ENCODE assay signal across 15 cellular contexts in the genomic region with DNA sequence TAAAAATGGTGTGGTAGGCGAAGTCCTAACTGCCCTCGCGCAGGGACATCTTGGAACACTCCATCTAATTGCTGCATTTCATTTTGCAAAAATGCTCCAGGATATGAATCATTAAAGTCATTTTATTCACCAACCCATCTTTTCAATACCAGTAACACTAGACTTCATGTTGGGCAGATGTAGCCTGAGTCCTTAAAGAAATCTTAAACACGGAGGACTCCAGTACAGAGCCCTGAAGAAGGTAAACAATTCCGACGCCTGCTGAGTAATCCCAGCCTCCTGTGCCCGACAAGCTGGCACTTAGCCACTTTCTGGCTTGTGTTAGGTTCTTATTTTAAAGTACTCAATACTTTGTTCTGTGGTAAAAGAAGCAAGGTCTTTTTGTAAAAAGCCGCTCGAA. TPM values are rescaled to one million over a fixed set of nuclear protein-coding genes. Genes with fewer than 3 reads are reported as not detected.
DNase-seq lines count a peak whose midpoint lies in the region; ATAC-seq and TF ChIP-seq lines count a peak whose summit lies in the region.
"Had no signal": no experiment of that assay in that cellular context is flagged by ENCODE, and none has a peak within 500 bp of the region (broad histone marks: within the 10 kb centered on the region; RNA-seq: fewer than 3 reads in every experiment).

No MANE protein-coding gene starts in this region.

- no peaks in the 10 kb centered on the region for H3K9me3 ChIP-seq in gastroesophageal sphincter
- no peaks in the 10 kb centered on the region for H3K9me3 ChIP-seq in testis
- H3K9me3 ChIP-seq: Caco-2, mucosa of descending colon had no signal

- CTCF ChIA-PET in RWPE1 (lab: Yijun Ruan, JAX) = no interaction called here

- TF ChIP-seq POLR2A in gastroesophageal sphincter (IDR thresholded peaks at IDR 0.05) = no peak
- TF ChIP-seq POLR2A in testis (IDR thresholded peaks at IDR 0.05) = no peak

- H3K4me3 ChIP-seq in gastroesophageal sphincter (peak overlapping the region in 1 of 2 donors; percentile 12), testis (no peak overlapping the region)
- H3K4me3 ChIP-seq: mucosa of descending colon had no signal

- intact Hi-C loops in testis (cut with DNase I; ENCODE audit: low total_unique reads) = no loop called here

- TF ChIP-seq EP300 in gastroesophageal sphincter (IDR thresholded peaks at IDR 0.05) = no peak

- WGBS in gastroesophageal sphincter (ENCODE audit: low coverage in 1 of 2), 2 donors = 39% methylated on average over 9 of the region's 9 CpGs
- WGBS in testis, 2 donors = 54 to 61% methylated on average over 9 of the region's 9 CpGs

- H3K27me3 ChIP-seq in gastroesophageal sphincter (no peaks in the 10 kb centered on the region), testis (no peaks in the 10 kb centered on the region)

- no peaks in the 10 kb centered on the region for H3K36me3 ChIP-seq in gastroesophageal sphincter
- no peaks in the 10 kb centered on the region for H3K36me3 ChIP-seq in testis (ENCODE audit: low read depth, missing control alignments)

- no peak for TF ChIP-seq CTCF in gastroesophageal sphincter (IDR thresholded peaks at IDR 0.05)
- no peak for TF ChIP-seq CTCF in testis (IDR thresholded peaks at IDR 0.05)
- TF ChIP-seq CTCF in RWPE1 (conservative IDR thresholded peaks at IDR 0.05; ENCODE audit: low read depth) = no peak

- peak; percentile 35 for DNase-seq in H4 (ENCODE audit: low spot score)
- peak; percentile 35 for DNase-seq in testis
- no peak for DNase-seq in COLO829 (ENCODE audit: low spot score)
- DNase-seq in RWPE1 (ENCODE audit: low spot score) = no peak
- DNase-seq in OCI-M1 (lab: John Stamatoyannopoulos, UW) = no peak
- DNase-seq: activated CD8-positive, alpha-beta T cell treated with anti-CD3 and anti-CD28 coated beads for 36 hours; activated effector memory CD4-positive, alpha-beta T cell treated with anti-CD3 and anti-CD28 coated beads, Interleukin-2, amount 50 U/mL, for 16 hours; Caco-2; mucosa of descending colon; MV-4-11; NCI-H446 treated with DMSO at 0.1 percent for 48 hours; retina had no signal

- H3K4me1 ChIP-seq in gastroesophageal sphincter (peaks cover 0 to 21% (median 0%) of the 10 kb centered on the region in 3 donors), testis (peaks cover 20% of the 10 kb centered on the region)
- H3K4me1 ChIP-seq: Caco-2 had no signal

- H3K27ac ChIP-seq in gastroesophageal sphincter (peak overlapping the region; percentile 5 to 58 (median 30)), testis (peak overlapping the region; percentile 9 to 26), RWPE1 (no peak overlapping the region)

- ATAC-seq in SK-N-SH treated with all-trans-retinoic acid at 6 μM for 48 hours (peak; percentile 83), gastroesophageal sphincter (peak; percentile 67)
- ATAC-seq: activated CD8-positive, alpha-beta T cell treated with anti-CD3 and anti-CD28 coated beads for 36 hours; mucosa of descending colon; Panc1 had no signal

- POLR2A ChIA-PET in RWPE1 (lab: Yijun Ruan, JAX; ENCODE audit: low non-redundant PET) = interaction anchor here (0.6 kb wide), 1 partner anchor 14 kb away, joined by 3 read pairs; no protein-coding TSS in a partner anchor

TF ChIP-seq in SK-N-SH treated with all-trans-retinoic acid at 6 μM for 48 hours, 23 proteins besides CTCF, POLR2A, EP300 and RAD21:
- no peak for TF ChIP-seq TCF4 (CRISPR knock-in tag; IDR thresholded peaks at IDR 0.05; ENCODE audit: borderline replicate concordance)
- TF ChIP-seq, protein P1, sequence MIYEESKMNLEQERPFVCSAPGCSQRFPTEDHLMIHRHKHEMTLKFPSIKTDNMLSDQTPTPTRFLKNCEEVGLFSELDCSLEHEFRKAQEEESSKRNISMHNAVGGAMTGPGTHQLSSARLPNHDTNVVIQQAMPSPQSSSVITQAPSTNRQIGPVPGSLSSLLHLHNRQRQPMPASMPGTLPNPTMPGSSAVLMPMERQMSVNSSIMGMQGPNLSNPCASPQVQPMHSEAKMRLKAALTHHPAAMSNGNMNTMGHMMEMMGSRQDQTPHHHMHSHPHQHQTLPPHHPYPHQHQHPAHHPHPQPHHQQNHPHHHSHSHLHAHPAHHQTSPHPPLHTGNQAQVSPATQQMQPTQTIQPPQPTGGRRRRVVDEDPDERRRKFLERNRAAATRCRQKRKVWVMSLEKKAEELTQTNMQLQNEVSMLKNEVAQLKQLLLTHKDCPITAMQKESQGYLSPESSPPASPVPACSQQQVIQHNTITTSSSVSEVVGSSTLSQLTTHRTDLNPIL (CRISPR knock-in tag; IDR thresholded peaks at IDR 0.05; ENCODE audit: low read depth) = no peak
- TF ChIP-seq RARB (CRISPR knock-in tag; IDR thresholded peaks at IDR 0.05) = no peak
- no peak for TF ChIP-seq ZFP3 (CRISPR knock-in tag; IDR thresholded peaks at IDR 0.05)
- no peak for TF ChIP-seq ZNF70 (CRISPR knock-in tag; IDR thresholded peaks at IDR 0.05)
- TF ChIP-seq, protein P2, sequence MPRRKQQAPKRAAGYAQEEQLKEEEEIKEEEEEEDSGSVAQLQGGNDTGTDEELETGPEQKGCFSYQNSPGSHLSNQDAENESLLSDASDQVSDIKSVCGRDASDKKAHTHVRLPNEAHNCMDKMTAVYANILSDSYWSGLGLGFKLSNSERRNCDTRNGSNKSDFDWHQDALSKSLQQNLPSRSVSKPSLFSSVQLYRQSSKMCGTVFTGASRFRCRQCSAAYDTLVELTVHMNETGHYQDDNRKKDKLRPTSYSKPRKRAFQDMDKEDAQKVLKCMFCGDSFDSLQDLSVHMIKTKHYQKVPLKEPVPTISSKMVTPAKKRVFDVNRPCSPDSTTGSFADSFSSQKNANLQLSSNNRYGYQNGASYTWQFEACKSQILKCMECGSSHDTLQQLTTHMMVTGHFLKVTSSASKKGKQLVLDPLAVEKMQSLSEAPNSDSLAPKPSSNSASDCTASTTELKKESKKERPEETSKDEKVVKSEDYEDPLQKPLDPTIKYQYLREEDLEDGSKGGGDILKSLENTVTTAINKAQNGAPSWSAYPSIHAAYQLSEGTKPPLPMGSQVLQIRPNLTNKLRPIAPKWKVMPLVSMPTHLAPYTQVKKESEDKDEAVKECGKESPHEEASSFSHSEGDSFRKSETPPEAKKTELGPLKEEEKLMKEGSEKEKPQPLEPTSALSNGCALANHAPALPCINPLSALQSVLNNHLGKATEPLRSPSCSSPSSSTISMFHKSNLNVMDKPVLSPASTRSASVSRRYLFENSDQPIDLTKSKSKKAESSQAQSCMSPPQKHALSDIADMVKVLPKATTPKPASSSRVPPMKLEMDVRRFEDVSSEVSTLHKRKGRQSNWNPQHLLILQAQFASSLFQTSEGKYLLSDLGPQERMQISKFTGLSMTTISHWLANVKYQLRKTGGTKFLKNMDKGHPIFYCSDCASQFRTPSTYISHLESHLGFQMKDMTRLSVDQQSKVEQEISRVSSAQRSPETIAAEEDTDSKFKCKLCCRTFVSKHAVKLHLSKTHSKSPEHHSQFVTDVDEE (CRISPR knock-in tag; IDR thresholded peaks at IDR 0.05) = no peak
- no peak for TF ChIP-seq ZNF8 (CRISPR knock-in tag; IDR thresholded peaks at IDR 0.05)
- no peak for TF ChIP-seq ESRRG (CRISPR knock-in tag; IDR thresholded peaks at IDR 0.05)
- no peak for TF ChIP-seq ZFP30 (CRISPR knock-in tag; IDR thresholded peaks at IDR 0.05)
- TF ChIP-seq PATZ1 (CRISPR knock-in tag; IDR thresholded peaks at IDR 0.05; ENCODE audit: borderline replicate concordance) = no peak
- no peak for TF ChIP-seq PPARA (CRISPR knock-in tag; IDR thresholded peaks at IDR 0.05; ENCODE audit: borderline replicate concordance)
- no peak for TF ChIP-seq CSDC2 (CRISPR knock-in tag; IDR thresholded peaks at IDR 0.05)
- TF ChIP-seq SNAI2 (CRISPR knock-in tag; IDR thresholded peaks at IDR 0.05) = no peak
- no peak for TF ChIP-seq BACH2 (CRISPR knock-in tag; IDR thresholded peaks at IDR 0.05; ENCODE audit: borderline replicate concordance)

RNA-seq across cellular contexts. Expression of gene IRS2, which starts 58.0 kb away (rescaled TPM):
- 0.14 and 0.45 TPM in 2 replicates for total RNA-seq in H4 (2014; rRNA removed; shearing (Covaris generic))
- total RNA-seq in gastroesophageal sphincter (10 to 100 TPM; 29.8 to 69.3 (median 49.4) TPM), testis (10 to 100 TPM; 23.9 to 33.4 TPM)
- 6.9 TPM for polyA plus RNA-seq in testis (ENCODE audit: insufficient read depth, low read depth, low replicate concordance)

Comparison
In these comparisons a context has a peak if more than half of its experiments do, and no peak if none do; other contexts are left out.
1. DNase-seq: peak in H4 (single experiment) and testis (single experiment); none in COLO829 (single experiment), RWPE1 (single experiment) and OCI-M1 (single experiment).
2. RNA of gene IRS2, which starts 58.0 kb away (total RNA-seq): 29.8 to 69.3 TPM in gastroesophageal sphincter and 23.9 to 33.4 TPM in testis; 0.14 to 0.45 TPM in H4; every median in the first group is over 10 times any median in the second.